ENCODE assay signal across 8 cellular contexts in the genomic region with DNA sequence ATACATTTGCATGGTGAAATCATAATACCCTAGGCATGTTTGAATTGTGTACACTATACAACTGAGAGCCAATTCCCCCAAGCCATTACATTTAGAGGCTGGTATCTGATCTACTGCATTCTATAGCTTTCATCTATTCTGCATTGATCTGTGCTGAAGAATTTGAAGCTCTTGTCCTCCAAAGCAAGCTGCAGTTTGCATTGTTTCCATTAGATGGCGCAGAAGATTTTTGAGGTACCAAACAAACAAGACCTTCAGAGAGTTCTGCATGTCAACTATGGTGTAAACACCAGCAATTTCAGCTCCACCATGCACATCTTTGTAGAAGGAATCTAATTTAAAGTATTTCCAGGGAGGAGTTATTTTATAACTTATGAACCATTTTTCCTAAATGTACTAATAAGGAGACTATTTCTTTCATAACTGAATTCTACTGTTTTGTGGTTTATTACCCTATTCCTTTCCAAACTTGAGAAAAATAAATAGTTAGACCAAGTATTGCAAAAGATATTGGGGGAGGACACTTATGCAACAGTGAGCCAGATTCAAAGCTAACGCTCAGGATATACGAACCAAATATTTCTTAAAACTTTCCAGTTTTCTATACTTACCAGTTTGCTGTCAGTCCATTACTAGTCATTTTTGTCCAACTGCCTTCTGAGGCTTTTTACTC.
A peak's percentile ranks its signal among the peaks of the same experiment; 100 is the strongest.
DNase-seq lines count a peak whose midpoint lies in the region; ATAC-seq and TF ChIP-seq lines count a peak whose summit lies in the region.

No MANE protein-coding gene starts in this region.

- H3K27me3 Mint-ChIP-seq in CD8-positive, alpha-beta memory T cell, result peaks cover 0 to 1% of the 10 kb centered on the region in 2 donors
- peaks cover 0 to 4% (median 0%) of the 10 kb centered on the region in 3 donors for H3K27me3 Mint-ChIP-seq in naive B cell

- H3K4me1 ChIP-seq in CD8-positive, alpha-beta memory T cell (ENCODE audit: insufficient read depth, low read length), result no peaks in the 10 kb centered on the region
- no peaks in the 10 kb centered on the region for H3K4me1 ChIP-seq in testis

- ATAC-seq in GM19023 (IDR thresholded peaks at IDR 0.05; ENCODE audit: unreplicated experiment), result peak; percentile 88
- peak; percentile 84 for ATAC-seq in HG03159 (IDR thresholded peaks at IDR 0.05; ENCODE audit: unreplicated experiment)
- no peak for ATAC-seq in naive B cell (ENCODE audit: low read depth in 2 of 2)

- peak in 4 of 5 donors; percentile 1 to 21 (median 6) for DNase-seq in CD8-positive, alpha-beta memory T cell
- peak; percentile 65 to 74 for DNase-seq in NCI-H446 (lab: John Stamatoyannopoulos, UW)
- peak; percentile 30 to 42 for DNase-seq in activated CD4-positive, alpha-beta T cell treated with anti-CD3 and anti-CD28 coated beads, Interleukin-2, amount 50 U/mL, for 4 hours
- DNase-seq in epithelial cell of proximal tubule (ENCODE audit: low read depth), result peak; percentile 47
- DNase-seq in naive B cell, result peak; percentile 13
- peak; percentile 76 for DNase-seq in testis

- 74 to 75% methylated on average over 3 of the region's 3 CpGs for WGBS in testis, 2 donors

- intact Hi-C loops in testis (cut with DNase I; ENCODE audit: low total_unique reads), result no loop called here

- no peaks in the 10 kb centered on the region for H3K9me3 Mint-ChIP-seq in CD8-positive, alpha-beta memory T cell
- no peaks in the 10 kb centered on the region for H3K9me3 Mint-ChIP-seq in naive B cell

- TF ChIP-seq CTCF in epithelial cell of proximal tubule (conservative IDR thresholded peaks at IDR 0.05; ENCODE audit: low read depth, low read length), result peak; percentile 96
- peak; percentile 80 to 90 (median 89) for TF ChIP-seq CTCF in testis (IDR thresholded peaks at IDR 0.05)

- H3K36me3 Mint-ChIP-seq in CD8-positive, alpha-beta memory T cell, result no peaks in the 10 kb centered on the region
- H3K36me3 Mint-ChIP-seq in naive B cell, result no peaks in the 10 kb centered on the region

- H3K36me3 ChIP-seq in CD8-positive, alpha-beta memory T cell (ENCODE audit: insufficient read depth, low read length), result no peaks in the 10 kb centered on the region
- H3K36me3 ChIP-seq in testis (ENCODE audit: low read depth, missing control alignments), result no peaks in the 10 kb centered on the region

- H3K27ac Mint-ChIP-seq in CD8-positive, alpha-beta memory T cell, result no peak overlapping the region
- no peak overlapping the region for H3K27ac Mint-ChIP-seq in naive B cell

- no peak for TF ChIP-seq POLR2A in testis (IDR thresholded peaks at IDR 0.05)

- no peaks in the 10 kb centered on the region for H3K27me3 ChIP-seq in CD8-positive, alpha-beta memory T cell (ENCODE audit: insufficient read depth, low read length, poor library complexity, severe bottlenecking)
- H3K27me3 ChIP-seq in testis, result no peaks in the 10 kb centered on the region

- peaks cover 0 to 4% (median 0%) of the 10 kb centered on the region in 3 donors for H3K4me1 Mint-ChIP-seq in CD8-positive, alpha-beta memory T cell
- H3K4me1 Mint-ChIP-seq in naive B cell, result no peaks in the 10 kb centered on the region

- H3K4me3 ChIP-seq in CD8-positive, alpha-beta memory T cell (ENCODE audit: low read length), result no peak overlapping the region
- H3K4me3 ChIP-seq in epithelial cell of proximal tubule (ENCODE audit: low read depth, low read length), result no peak overlapping the region
- H3K4me3 ChIP-seq in testis, result no peak overlapping the region

- POLR2A ChIA-PET in CD8-positive, alpha-beta memory T cell (lab: Charles Lee), result no interaction called here

- CTCF ChIA-PET in CD8-positive, alpha-beta memory T cell (lab: Charles Lee), result interaction anchor here (0.6 to 2.2 kb wide), 2 partner anchors 248 to 828 kb away, joined by 3 to 11 read pairs; no protein-coding TSS in a partner anchor

- no peak overlapping the region for H3K4me3 Mint-ChIP-seq in CD8-positive, alpha-beta memory T cell
- H3K4me3 Mint-ChIP-seq in naive B cell, result no peak overlapping the region

- H3K27ac ChIP-seq in CD8-positive, alpha-beta memory T cell (ENCODE audit: low read depth, low read length), result no peak overlapping the region
- H3K27ac ChIP-seq in testis, result no peak overlapping the region

- H3K9me3 ChIP-seq in CD8-positive, alpha-beta memory T cell (ENCODE audit: low read length), result no peaks in the 10 kb centered on the region
- no peaks in the 10 kb centered on the region for H3K9me3 ChIP-seq in testis

Comparison
In these comparisons a context has a peak if more than half of its experiments do, and no peak if none do; other contexts are left out.
1. DNase-seq: peak in every context shown above with its lines; median percentile 76 in testis; 70 in NCI-H446; 47 in epithelial cell of proximal tubule; 36 in activated CD4-positive, alpha-beta T cell treated with anti-CD3 and anti-CD28 coated beads, Interleukin-2, amount 50 U/mL, for 4 hours; 13 in naive B cell; 6 in CD8-positive, alpha-beta memory T cell.
2. ATAC-seq: peak in GM19023 (single experiment) and HG03159 (single experiment); none in naive B cell (0 of 2).